In genomic region chr2:160822006-160822405, GRCh38 we compare ENCODE assay signal across 30 cellular contexts.
DNase-seq lines count a peak whose midpoint lies in the region; ATAC-seq, FAIRE-seq and TF ChIP-seq lines count a peak whose summit lies in the region.
"Had no signal": no experiment of that assay in that cellular context is flagged by ENCODE, and none has a peak within 500 bp of the region (broad histone marks: within the 10 kb centered on the region; RNA-seq: fewer than 3 reads in every experiment).

No MANE protein-coding gene starts in this region.

- TF ChIP-seq EP300 in HepG2 (IDR thresholded peaks at IDR 0.05; ENCODE audit: low read depth in 2 of 2, low read length in 2 of 2): no peak
- no peak for TF ChIP-seq EP300 in HepG2 (CRISPR knock-in tag; IDR thresholded peaks at IDR 0.05; ENCODE audit: borderline replicate concordance)
- TF ChIP-seq EP300 in K562 (IDR thresholded peaks at IDR 0.05; ENCODE audit: low read length): no peak

- H3K4me1 ChIP-seq in HepG2 (ENCODE audit: insufficient read depth, low read length) (no peaks in the 10 kb centered on the region), right lobe of liver (no peaks in the 10 kb centered on the region), K562 (replicated peaks in 1 of 2; ENCODE audit: control insufficient read depth in 2 of 2, insufficient read depth in 2 of 2, low read length in 2 of 2) (no peaks in the 10 kb centered on the region)
- H3K4me1 ChIP-seq: A549, BLaER1, Caco-2 had no signal

- POLR2A ChIA-PET in HepG2 (lab: Yijun Ruan, JAX) (no interaction called here), K562 (lab: Yijun Ruan, JAX) (no interaction called here)

- no peak for TF ChIP-seq RAD21 in HepG2 (CRISPR knock-in tag; IDR thresholded peaks at IDR 0.05)
- no peak for TF ChIP-seq RAD21 in K562 (CRISPR knock-in tag; conservative IDR thresholded peaks at IDR 0.05 in 1 of 2, IDR thresholded peaks at IDR 0.05 in 1 of 2)

- H4K20me1 ChIP-seq in HepG2 (ENCODE audit: insufficient read depth, low read length) (no peaks in the 10 kb centered on the region), K562 (replicated peaks; ENCODE audit: control insufficient read depth, insufficient read depth, low read length) (no peaks in the 10 kb centered on the region)
- H4K20me1 ChIP-seq: BLaER1; BLaER1 treated with 17β-estradiol and CSF1 and Interleukin-3, amounts not matched to agents 10 nM and 100 nM had no signal

- H3K9ac ChIP-seq in HepG2 (ENCODE audit: insufficient read depth, low read depth, low read length) (no peak overlapping the region), K562 (ENCODE audit: insufficient read depth in 1 of 2, low read depth in 2 of 2, low read length in 2 of 2) (no peak overlapping the region)
- H3K9ac ChIP-seq: BLaER1; BLaER1 treated with 17β-estradiol and CSF1 and Interleukin-3, amounts not matched to agents 10 nM and 100 nM had no signal

- H3K36me3 ChIP-seq in HepG2 (replicated peaks in 1 of 2; ENCODE audit: control insufficient read depth in 1 of 2, insufficient read depth in 2 of 2, low read length in 2 of 2) (no peaks in the 10 kb centered on the region), right lobe of liver (no peaks in the 10 kb centered on the region), K562 (ENCODE audit: control insufficient read depth, insufficient read depth, low read length) (no peaks in the 10 kb centered on the region)
- H3K36me3 ChIP-seq: BE2C; BLaER1; BLaER1 treated with 17β-estradiol and CSF1 and Interleukin-3, amounts not matched to agents 10 nM and 100 nM had no signal

- no peak overlapping the region for H3K4me2 ChIP-seq in HepG2 (ENCODE audit: low read depth, low read length)
- no peak overlapping the region for H3K4me2 ChIP-seq in K562 (ENCODE audit: insufficient read depth, low read length)
- H3K4me2 ChIP-seq: A549; BLaER1; BLaER1 treated with 17β-estradiol and CSF1 and Interleukin-3, amounts not matched to agents 10 nM and 100 nM had no signal

- no peaks in the 10 kb centered on the region for H3K79me2 ChIP-seq in HepG2 (ENCODE audit: insufficient read depth, low read length)
- H3K79me2 ChIP-seq in K562 (ENCODE audit: control insufficient read depth, insufficient read depth, low read length): no peaks in the 10 kb centered on the region

- TF ChIP-seq CTCF in HepG2 (CRISPR knock-in tag; IDR thresholded peaks at IDR 0.05) (no peak), right lobe of liver (IDR thresholded peaks at IDR 0.05) (no peak), K562 (IDR thresholded peaks at IDR 0.05 in 2 of 3, conservative IDR thresholded peaks at IDR 0.05 in 1 of 3; ENCODE audit: insufficient read depth in 2 of 3, low read depth in 1 of 3, low read length in 3 of 3) (no peak)

- in situ Hi-C loops in HepG2 (cut with HindIII; ENCODE audit: extremely low pct_ligation_motif_present, low pct_unique_long_range_greater_than_20kb): no loop called here
- in situ Hi-C loops in K562 (cut with MboI): no loop called here

- intact Hi-C loops in HepG2 (cut with micrococcal nuclease; ENCODE audit: unreplicated experiment): no loop called here
- intact Hi-C loops in right lobe of liver (cut with DNase I): no loop called here
- intact Hi-C loops in K562 (cut with micrococcal nuclease): no loop called here

- DNase-seq in HepG2 (ENCODE audit: low spot score) (no peak), right lobe of liver (no peak), K562 (ENCODE audit: extremely low read depth in 1 of 4, low spot score in 3 of 4) (no peak)
- DNase-seq: 8988T; ACHN; AML-193; BE2C; C1 segment of cervical spinal cord; Caco-2; Calu3; CD4-positive, alpha-beta memory T cell; CD4-positive, alpha-beta T cell; CD4-positive, CD25-positive, alpha-beta regulatory T cell; CD8-positive, alpha-beta memory T cell; CD8-positive, alpha-beta T cell; COR-L47; DMS 273 treated with DMSO at 0.1 percent for 48 hours; DMS153; DMS53; DMS79; DMS79 treated with DMSO at 0.1 percent for 48 hours; DND-41; EL had no signal

- no peaks in the 10 kb centered on the region for H3K9me1 ChIP-seq in K562 (ENCODE audit: control insufficient read depth, insufficient read depth, low read length)

- FAIRE-seq in HepG2 (lab: Jason Lieb, UNC): no peak
- FAIRE-seq in K562 (lab: Jason Lieb, UNC): no peak
- FAIRE-seq: A549, D721Med had no signal

- H3K4me3 ChIP-seq in HepG2 (replicated peaks in 1 of 3; ENCODE audit: insufficient read depth in 1 of 3, low read depth in 2 of 3, low read length in 3 of 3) (no peak overlapping the region), right lobe of liver (no peak overlapping the region), K562 (no peak overlapping the region)
- H3K4me3 ChIP-seq: A549; BLaER1; BLaER1 treated with 17β-estradiol and CSF1 and Interleukin-3, amounts not matched to agents 10 nM and 100 nM had no signal

- H3K27me3 ChIP-seq in HepG2 (ENCODE audit: control insufficient read depth in 1 of 2, insufficient read depth in 2 of 2, low read length in 2 of 2) (no peaks in the 10 kb centered on the region), right lobe of liver (no peaks in the 10 kb centered on the region), K562 (ENCODE audit: control insufficient read depth in 2 of 2, insufficient read depth in 2 of 2, low read length in 2 of 2) (no peaks in the 10 kb centered on the region)
- H3K27me3 ChIP-seq: BE2C; BLaER1; BLaER1 treated with 17β-estradiol and CSF1 and Interleukin-3, amounts not matched to agents 10 nM and 100 nM had no signal

- BruUV-seq in HepG2 (replicated peaks; lab: Mats Ljungman, UMichigan): no TSS peak
- no TSS peak for BruUV-seq in K562 (replicated peaks; lab: Mats Ljungman, UMichigan)

- H2AFZ ChIP-seq in HepG2 (ENCODE audit: low read length) (no peak overlapping the region), K562 (ENCODE audit: low read depth, low read length) (no peak overlapping the region)

- CTCF ChIA-PET in HepG2 (lab: Yijun Ruan, JAX; ENCODE audit: low intra/inter-chr PET ratio, low total read pairs): no interaction called here
- CTCF ChIA-PET in K562 (lab: Yijun Ruan, JAX; ENCODE audit: low intra/inter-chr PET ratio): no interaction called here

- ATAC-seq in HepG2: no peak
- no peak for ATAC-seq in right lobe of liver
- no peak for ATAC-seq in K562
- ATAC-seq in HG03139 (IDR thresholded peaks at IDR 0.05; ENCODE audit: unreplicated experiment): no peak
- ATAC-seq: A549; CD8-positive, alpha-beta T cell had no signal

- H3K27ac ChIP-seq in HepG2 (ENCODE audit: extremely low read length, insufficient read depth, low read length): no peak overlapping the region
- no peak overlapping the region for H3K27ac ChIP-seq in right lobe of liver
- H3K27ac ChIP-seq in K562 (ENCODE audit: extremely low read depth, low read depth, low read length): no peak overlapping the region
- H3K27ac ChIP-seq: 22Rv1; A549; BLaER1; BLaER1 treated with 17β-estradiol and CSF1 and Interleukin-3, amounts not matched to agents 10 nM and 100 nM; C4-2B had no signal

- TF ChIP-seq POLR2A in HepG2 (IDR thresholded peaks at IDR 0.05; ENCODE audit: insufficient read depth in 1 of 2, low read depth in 2 of 2, low read length in 2 of 2): no peak
- no peak for TF ChIP-seq POLR2A in right lobe of liver (IDR thresholded peaks at IDR 0.05)
- TF ChIP-seq POLR2A in K562 (conservative IDR thresholded peaks at IDR 0.05): no peak

- peaks cover 31% of the 10 kb centered on the region for H3K9me3 ChIP-seq in HepG2 (ENCODE audit: low read length)
- peaks cover 0 to 3% (median 0%) of the 10 kb centered on the region in 4 donors for H3K9me3 ChIP-seq in right lobe of liver
- H3K9me3 ChIP-seq in K562 (replicated peaks; ENCODE audit: control insufficient read depth, insufficient read depth, low read depth, low read length): peaks cover 2% of the 10 kb centered on the region; the same call in 1 of the 2 replicates
- H3K9me3 ChIP-seq: BE2C had no signal

TF ChIP-seq in HepG2, 621 proteins besides CTCF, POLR2A, EP300 and RAD21:
- TF ChIP-seq ZNF580 (CRISPR knock-in tag; IDR thresholded peaks at IDR 0.05; ENCODE audit: borderline replicate concordance, low read depth) (no peak), EED (CRISPR knock-in tag; IDR thresholded peaks at IDR 0.05) (no peak), HNRNPK (IDR thresholded peaks at IDR 0.05; ENCODE audit: low read depth, low read length, poor library complexity, severe bottlenecking) (peak; percentile 84), ZNF740 (CRISPR knock-in tag; IDR thresholded peaks at IDR 0.05) (no peak), HDAC1 (CRISPR knock-in tag; IDR thresholded peaks at IDR 0.05) (no peak)
TF ChIP-seq in HepG2: peak in this region for 1.

TF ChIP-seq in K562, 482 proteins besides CTCF, POLR2A, EP300 and RAD21:
- TF ChIP-seq HNRNPK (IDR thresholded peaks at IDR 0.05; ENCODE audit: low read depth, low read length, poor library complexity, severe bottlenecking) (peak; percentile 30), ZBTB17 (CRISPR knock-in tag; IDR thresholded peaks at IDR 0.05) (no peak), PCBP2 (IDR thresholded peaks at IDR 0.05; ENCODE audit: low read depth, low read length, poor library complexity, severe bottlenecking) (peak; percentile 61)

Comparison
In these comparisons a context has a peak if more than half of its experiments do, and no peak if none do; other contexts are left out.
1. Of the 241 proteins assayed by ChIP-seq in both HepG2 and K562: peak only in HepG2: none; only in K562: PCBP2; in both: HNRNPK; in neither: 239.